11 cellular contexts compared by ENCODE assay signal in genomic region chr1:91699339-91699970, GRCh38.
A peak's percentile ranks its signal among the peaks of the same experiment; 100 is the strongest.
DNase-seq lines count a peak whose midpoint lies in the region; ATAC-seq and TF ChIP-seq lines count a peak whose summit lies in the region.
"Had no signal": no experiment of that assay in that cellular context is flagged by ENCODE, and none has a peak within 500 bp of the region (broad histone marks: within the 10 kb centered on the region; RNA-seq: fewer than 3 reads in every experiment).

No MANE protein-coding gene starts in this region.

- POLR2A ChIA-PET in activated CD4-positive, alpha-beta T cell treated with anti-CD3 and anti-CD28 coated beads for 36 hours (lab: Charles Lee): no interaction called here

- WGBS in right lobe of liver (ENCODE audit: insufficient coverage, low coverage, low lambda C conversion rate, missing lambda C conversion rate): 78% methylated on average over 4 of the region's 4 CpGs

- H3K36me3 Mint-ChIP-seq in activated CD4-positive, alpha-beta T cell treated with anti-CD3 and anti-CD28 coated beads for 36 hours (ENCODE audit: low read depth): peaks cover 22% of the 10 kb centered on the region
- H3K36me3 Mint-ChIP-seq in type B pancreatic cell: peaks cover 43% of the 10 kb centered on the region

- TF ChIP-seq CTCF in cardiac fibroblast (IDR thresholded peaks at IDR 0.05; ENCODE audit: low read depth, low read length) (no peak), right lobe of liver (IDR thresholded peaks at IDR 0.05) (no peak), type B pancreatic cell (conservative IDR thresholded peaks at IDR 0.05) (no peak)

- H3K27ac ChIP-seq in right lobe of liver: no peak overlapping the region
- H3K27ac ChIP-seq: 22Rv1, parathyroid adenoma had no signal

- H3K9me3 Mint-ChIP-seq in activated CD4-positive, alpha-beta T cell treated with anti-CD3 and anti-CD28 coated beads for 36 hours (ENCODE audit: low read depth): no peaks in the 10 kb centered on the region
- no peaks in the 10 kb centered on the region for H3K9me3 Mint-ChIP-seq in type B pancreatic cell

- DNase-seq in activated CD4-positive, alpha-beta T cell treated with anti-CD3 and anti-CD28 coated beads for 36 hours: no peak
- no peak for DNase-seq in activated CD4-positive, alpha-beta T cell treated with anti-CD3 and anti-CD28 coated beads for 4 hours
- DNase-seq in cardiac fibroblast (ENCODE audit: low read depth in 2 of 2) (peak; percentile 75 to 89), right lobe of liver (no peak), type B pancreatic cell (ENCODE audit: extremely low spot score, unreplicated experiment) (no peak), NCI-H2107 treated with DMSO at 0.1 percent for 48 hours (lab: John Stamatoyannopoulos, UW; ENCODE audit: unreplicated experiment) (no peak), DMS79 treated with DMSO at 0.1 percent for 48 hours (lab: John Stamatoyannopoulos, UW) (no peak)
- no peak for DNase-seq in stimulated activated naive CD4-positive, alpha-beta T cell (lab: John Stamatoyannopoulos, UW)
- DNase-seq: hippocampal formation had no signal

- ATAC-seq in activated CD4-positive, alpha-beta T cell treated with anti-CD3 and anti-CD28 coated beads for 36 hours: peak; percentile 37
- ATAC-seq in right lobe of liver: peak; percentile 32 to 53 (median 45)

- H3K4me3 Mint-ChIP-seq in activated CD4-positive, alpha-beta T cell treated with anti-CD3 and anti-CD28 coated beads for 36 hours: no peak overlapping the region
- H3K4me3 Mint-ChIP-seq in type B pancreatic cell: peak overlapping the region; percentile 4

- H3K27me3 ChIP-seq in right lobe of liver: no peaks in the 10 kb centered on the region

- CTCF ChIA-PET in activated CD4-positive, alpha-beta T cell treated with anti-CD3 and anti-CD28 coated beads for 36 hours (lab: Charles Lee): interaction anchor here (1.0 to 1.4 kb wide), 2 partner anchors 9 to 19 kb away, joined by 3 read pairs; no protein-coding TSS in a partner anchor

- H3K27ac Mint-ChIP-seq in activated CD4-positive, alpha-beta T cell treated with anti-CD3 and anti-CD28 coated beads for 36 hours: peak overlapping the region; percentile 33
- H3K27ac Mint-ChIP-seq in type B pancreatic cell: peak overlapping the region; percentile 8

- no peaks in the 10 kb centered on the region for H3K27me3 Mint-ChIP-seq in activated CD4-positive, alpha-beta T cell treated with anti-CD3 and anti-CD28 coated beads for 36 hours
- H3K27me3 Mint-ChIP-seq in type B pancreatic cell: no peaks in the 10 kb centered on the region

- peaks cover 0 to 9% (median 2%) of the 10 kb centered on the region in 4 donors for H3K36me3 ChIP-seq in right lobe of liver

- no peak for TF ChIP-seq POLR2A in right lobe of liver (IDR thresholded peaks at IDR 0.05)

- H3K4me3 ChIP-seq in cardiac fibroblast (replicated peaks in 1 of 2; ENCODE audit: low read depth in 2 of 2, low read length in 2 of 2): no peak overlapping the region
- no peak overlapping the region for H3K4me3 ChIP-seq in right lobe of liver

- intact Hi-C loops in activated CD4-positive, alpha-beta T cell treated with anti-CD3 and anti-CD28 coated beads for 36 hours (cut with DNase I, micrococcal nuclease): no loop called here
- intact Hi-C loops in right lobe of liver (cut with DNase I): no loop called here

- peaks cover 33% of the 10 kb centered on the region for H3K4me1 Mint-ChIP-seq in activated CD4-positive, alpha-beta T cell treated with anti-CD3 and anti-CD28 coated beads for 36 hours
- peaks cover 45% of the 10 kb centered on the region for H3K4me1 Mint-ChIP-seq in type B pancreatic cell (ENCODE audit: unreplicated experiment)

- no peaks in the 10 kb centered on the region for H3K4me1 ChIP-seq in right lobe of liver
- H3K4me1 ChIP-seq: parathyroid adenoma had no signal

- no peaks in the 10 kb centered on the region for H3K9me3 ChIP-seq in right lobe of liver

Comparison
In these comparisons a context has a peak if more than half of its experiments do, and no peak if none do; other contexts are left out.
1. DNase-seq: peak in cardiac fibroblast (2 of 2); none in activated CD4-positive, alpha-beta T cell treated with anti-CD3 and anti-CD28 coated beads for 36 hours (single experiment), activated CD4-positive, alpha-beta T cell treated with anti-CD3 and anti-CD28 coated beads for 4 hours (0 of 2), right lobe of liver (0 of 3), type B pancreatic cell (single experiment), stimulated activated naive CD4-positive, alpha-beta T cell (0 of 6), NCI-H2107 treated with DMSO at 0.1 percent for 48 hours (single experiment) and DMS79 treated with DMSO at 0.1 percent for 48 hours (single experiment).